Comparison of ENCODE assay signal across 12 cellular contexts in the genomic region with DNA sequence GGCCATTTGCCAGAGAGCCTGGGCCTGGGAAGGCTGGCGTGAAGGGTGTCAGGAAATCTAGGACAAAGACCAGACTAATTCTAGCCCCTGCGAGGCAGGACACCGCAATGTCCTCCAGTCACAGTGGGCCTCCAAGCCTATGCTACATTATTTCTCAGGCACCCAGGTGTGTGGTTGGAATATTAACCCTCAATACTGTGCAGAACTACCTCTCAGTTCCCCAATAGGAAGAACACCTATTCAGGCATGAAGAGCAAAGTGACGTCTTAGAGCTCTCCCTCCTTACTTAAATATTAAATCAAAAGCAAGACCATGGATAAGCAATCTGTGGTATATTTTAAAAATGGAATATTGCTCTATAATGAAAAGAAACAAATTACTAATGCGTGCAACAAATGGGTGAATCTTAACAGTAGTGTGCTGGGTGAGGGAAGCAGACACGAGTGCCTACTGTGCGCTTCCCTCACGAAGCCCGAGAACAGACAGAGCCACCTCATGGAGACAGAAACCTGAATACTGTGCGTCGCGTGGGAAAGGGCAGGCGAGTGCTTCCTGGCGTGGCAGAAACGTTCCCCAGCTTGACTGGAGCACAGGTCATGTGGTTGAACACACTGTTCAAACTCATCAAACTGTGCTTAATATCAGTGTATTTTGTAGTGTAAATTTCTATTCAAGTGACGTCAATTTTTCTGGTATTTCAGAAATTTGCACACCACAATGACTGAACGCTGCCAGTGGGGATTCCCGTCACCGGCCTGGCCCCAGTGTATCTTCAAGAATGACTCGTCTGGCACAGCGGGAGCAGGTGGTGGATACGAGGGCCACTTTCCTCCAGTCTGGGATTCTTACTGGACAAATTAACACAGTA. TPM values are rescaled to one million over a fixed set of nuclear protein-coding genes. Genes with fewer than 3 reads are reported as not detected.
DNase-seq lines count a peak whose midpoint lies in the region; ATAC-seq and TF ChIP-seq lines count a peak whose summit lies in the region.
"Had no signal": no experiment of that assay in that cellular context is flagged by ENCODE, and none has a peak within 500 bp of the region (broad histone marks: within the 10 kb centered on the region; RNA-seq: fewer than 3 reads in every experiment).

No MANE protein-coding gene starts in this region.

- DNase-seq in GM12865 (ENCODE audit: low read depth) (peak; percentile 37), choroid plexus epithelial cell (ENCODE audit: low read depth) (peak; percentile 81), cerebellum (ENCODE audit: low spot score) (no peak), NCI-H2081 treated with DMSO at 0.1 percent for 48 hours (lab: John Stamatoyannopoulos, UW) (no peak), NCI-H2107 (lab: John Stamatoyannopoulos, UW) (no peak)
- no peak for DNase-seq in activated naive CD4-positive, alpha-beta T cell treated with Interleukin-2 at 50 U/mL for 16 hours
- DNase-seq: CD8-positive, alpha-beta T cell; spleen had no signal

- TF ChIP-seq CTCF in GM12865 (IDR thresholded peaks at IDR 0.05; ENCODE audit: insufficient read depth, low read depth, low read length, missing control alignments), result no peak
- no peak for TF ChIP-seq CTCF in choroid plexus epithelial cell (conservative IDR thresholded peaks at IDR 0.05; ENCODE audit: low read depth, low read length)

- ATAC-seq in GM19452 (IDR thresholded peaks at IDR 0.05; ENCODE audit: unreplicated experiment), result peak; percentile 53
- peak; percentile 54 for ATAC-seq in HG03108 (IDR thresholded peaks at IDR 0.05; ENCODE audit: unreplicated experiment)
- ATAC-seq: CD8-positive, alpha-beta T cell had no signal

- H3K4me3 ChIP-seq in GM12865 (ENCODE audit: low read depth, low read length) (no peak overlapping the region), choroid plexus epithelial cell (ENCODE audit: low read depth, low read length) (no peak overlapping the region)
- H3K4me3 ChIP-seq: ascending aorta, SK-N-MC, spleen had no signal

RNA-seq across cellular contexts. Expression of gene PTPRN2, which starts 15.5 kb away (rescaled TPM):
- total RNA-seq in cerebellum, result 35.7 TPM

Comparison
In these comparisons a context has a peak if more than half of its experiments do, and no peak if none do; other contexts are left out.
1. DNase-seq: peak in GM12865 (single experiment) and choroid plexus epithelial cell (single experiment); none in cerebellum (single experiment), NCI-H2081 treated with DMSO at 0.1 percent for 48 hours (single experiment), NCI-H2107 (single experiment) and activated naive CD4-positive, alpha-beta T cell treated with Interleukin-2 at 50 U/mL for 16 hours (single experiment).